Comparison of ENCODE assay signal across 9 cellular contexts in genomic region chr19:3065675-3066357, GRCh38. TPM values are rescaled to one million over a fixed set of nuclear protein-coding genes. Genes with fewer than 3 reads are reported as not detected.
DNase-seq lines count a peak whose midpoint lies in the region; ATAC-seq and TF ChIP-seq lines count a peak whose summit lies in the region.
"Had no signal": no experiment of that assay in that cellular context is flagged by ENCODE, and none has a peak within 500 bp of the region (broad histone marks: within the 10 kb centered on the region; RNA-seq: fewer than 3 reads in every experiment).

No MANE protein-coding gene starts in this region.

- peak; percentile 79 for DNase-seq in NCI-H1105 (lab: John Stamatoyannopoulos, UW)
- no peak for DNase-seq in mesothelial cell of epicardium (ENCODE audit: low spot score in 2 of 2, unreplicated experiment in 2 of 2)
- DNase-seq in Kasumi-1 (lab: John Stamatoyannopoulos, UW) = no peak
- no peak for DNase-seq in posterior cingulate gyrus
- DNase-seq in C1 segment of cervical spinal cord (lab: John Stamatoyannopoulos, UW) = no peak
- DNase-seq: anterior cingulate cortex had no signal

- intact Hi-C loops in posterior cingulate gyrus (cut with DNase I) = no loop called here

- no peak overlapping the region for H3K4me3 Mint-ChIP-seq in mesothelial cell of epicardium

- H3K27me3 Mint-ChIP-seq in mesothelial cell of epicardium (ENCODE audit: low read depth) = no peaks in the 10 kb centered on the region

- H3K27ac Mint-ChIP-seq in mesothelial cell of epicardium = peak overlapping the region; percentile 84

- TF ChIP-seq CTCF in mesothelial cell of epicardium (IDR thresholded peaks at IDR 0.05; ENCODE audit: unreplicated experiment) = no peak

- H3K36me3 Mint-ChIP-seq in mesothelial cell of epicardium = no peaks in the 10 kb centered on the region

- H3K4me1 Mint-ChIP-seq in mesothelial cell of epicardium = peaks cover 18% of the 10 kb centered on the region

- no peaks in the 10 kb centered on the region for H3K9me3 Mint-ChIP-seq in mesothelial cell of epicardium

- ATAC-seq in GM18498 (IDR thresholded peaks at IDR 0.05; ENCODE audit: unreplicated experiment) = peak; percentile 46
- peak; percentile 41 for ATAC-seq in GM21576 (IDR thresholded peaks at IDR 0.05; ENCODE audit: unreplicated experiment)
- no peak for ATAC-seq in HG03442 (IDR thresholded peaks at IDR 0.05; ENCODE audit: unreplicated experiment)

RNA-seq across cellular contexts. Expression of gene TLE5, which starts 3.5 kb away (rescaled TPM):
- total RNA-seq in mesothelial cell of epicardium = 411 to 417 TPM (median 413 TPM) in 3 replicates

RNA-seq across cellular contexts. Expression of gene GNA11, which starts 28.3 kb away (rescaled TPM):
- total RNA-seq in mesothelial cell of epicardium = 35.9 to 40.0 TPM (median 36.3 TPM) in 3 replicates

RNA-seq across cellular contexts. Expression of gene TLE2, which starts 36.7 kb away (rescaled TPM):
- total RNA-seq in mesothelial cell of epicardium = 101 to 103 TPM (median 101 TPM) in 3 replicates
